Comparison of ENCODE assay signal across 22 cellular contexts in genomic region chr14:24721772-24722171, GRCh38.
DNase-seq lines count a peak whose midpoint lies in the region; ATAC-seq, FAIRE-seq and TF ChIP-seq lines count a peak whose summit lies in the region.
"Had no signal": no experiment of that assay in that cellular context is flagged by ENCODE, and none has a peak within 500 bp of the region (broad histone marks: within the 10 kb centered on the region; RNA-seq: fewer than 3 reads in every experiment).

No MANE protein-coding gene starts in this region.

- TF ChIP-seq EP300 in K562 (IDR thresholded peaks at IDR 0.05; ENCODE audit: low read length) = no peak

- H3F3A ChIP-seq in smooth muscle cell (ENCODE audit: low read depth) = no peaks in the 10 kb centered on the region

- H3K79me2 ChIP-seq in K562 (ENCODE audit: control insufficient read depth, insufficient read depth, low read length) (no peaks in the 10 kb centered on the region), smooth muscle cell (ENCODE audit: low read depth) (no peaks in the 10 kb centered on the region)

- H2AFZ ChIP-seq in K562 (ENCODE audit: low read depth, low read length) = no peak overlapping the region
- no peak overlapping the region for H2AFZ ChIP-seq in smooth muscle cell (ENCODE audit: low read depth)

- H3K4me2 ChIP-seq in K562 (ENCODE audit: insufficient read depth, low read length) (no peak overlapping the region), smooth muscle cell (peak overlapping the region; percentile 29)

- H3K4me3 ChIP-seq in K562 (no peak overlapping the region), fibroblast of mammary gland (ENCODE audit: control insufficient read depth, low read depth, low read length) (no peak overlapping the region), smooth muscle cell (no peak overlapping the region)

- H3K9ac ChIP-seq in K562 (ENCODE audit: insufficient read depth in 1 of 2, low read depth in 2 of 2, low read length in 2 of 2) (no peak overlapping the region), smooth muscle cell (ENCODE audit: low read depth) (no peak overlapping the region)

- H3K27ac ChIP-seq in K562 (ENCODE audit: extremely low read depth, low read depth, low read length) (no peak overlapping the region), smooth muscle cell (ENCODE audit: low read depth) (no peak overlapping the region)

- H3K27ac Mint-ChIP-seq in stimulated activated naive CD8-positive, alpha-beta T cell treated with anti-CD3 and anti-CD28 coated beads, Interleukin-15, amount 100 ng/mL, for 72 hours = no peak overlapping the region
- H3K27ac Mint-ChIP-seq: CD4-positive, CD25-positive, alpha-beta regulatory T cell; IgD-negative memory B cell had no signal

- no peak overlapping the region for H3K4me3 Mint-ChIP-seq in stimulated activated naive CD8-positive, alpha-beta T cell treated with anti-CD3 and anti-CD28 coated beads, Interleukin-15, amount 100 ng/mL, for 72 hours
- H3K4me3 Mint-ChIP-seq: CD4-positive, CD25-positive, alpha-beta regulatory T cell; IgD-negative memory B cell had no signal

- ATAC-seq in K562 = no peak
- ATAC-seq in HG03280 (IDR thresholded peaks at IDR 0.05; ENCODE audit: unreplicated experiment) = no peak
- no peak for ATAC-seq in stimulated activated naive CD8-positive, alpha-beta T cell treated with anti-CD3 and anti-CD28 coated beads, Interleukin-15, amount 100 ng/mL, for 72 hours
- ATAC-seq: Panc1, SK-N-SH treated with all-trans-retinoic acid at 6 μM for 48 hours had no signal

- H3K9me1 ChIP-seq in K562 (ENCODE audit: control insufficient read depth, insufficient read depth, low read length) = no peaks in the 10 kb centered on the region

- peaks cover 29% of the 10 kb centered on the region for H3K27me3 Mint-ChIP-seq in stimulated activated naive CD8-positive, alpha-beta T cell treated with anti-CD3 and anti-CD28 coated beads, Interleukin-15, amount 100 ng/mL, for 72 hours

- intact Hi-C loops in K562 (cut with micrococcal nuclease) = no loop called here

- TF ChIP-seq CTCF in K562 (IDR thresholded peaks at IDR 0.05 in 2 of 3, conservative IDR thresholded peaks at IDR 0.05 in 1 of 3; ENCODE audit: insufficient read depth in 2 of 3, low read depth in 1 of 3, low read length in 3 of 3) = no peak
- no peak for TF ChIP-seq CTCF in fibroblast of mammary gland (conservative IDR thresholded peaks at IDR 0.05; ENCODE audit: control insufficient read depth, insufficient read depth, low read depth, low read length)
- TF ChIP-seq CTCF in smooth muscle cell (IDR thresholded peaks at IDR 0.05; ENCODE audit: borderline replicate concordance, insufficient read depth, poor library complexity, severe bottlenecking) = no peak

- H3K9me3 Mint-ChIP-seq in stimulated activated naive CD8-positive, alpha-beta T cell treated with anti-CD3 and anti-CD28 coated beads, Interleukin-15, amount 100 ng/mL, for 72 hours = no peaks in the 10 kb centered on the region
- H3K9me3 Mint-ChIP-seq: IgD-negative memory B cell had no signal

- in situ Hi-C loops in K562 (cut with MboI) = no loop called here

- TF ChIP-seq RAD21 in K562 (CRISPR knock-in tag; conservative IDR thresholded peaks at IDR 0.05 in 1 of 2, IDR thresholded peaks at IDR 0.05 in 1 of 2) = no peak

- DNase-seq in NCI-H226 = peak; percentile 1
- DNase-seq in K562 (ENCODE audit: extremely low read depth in 1 of 4, low spot score in 3 of 4) = no peak
- peak; percentile 28 for DNase-seq in fibroblast of mammary gland (ENCODE audit: low read depth)
- DNase-seq in smooth muscle cell (lab: John Stamatoyannopoulos, UW; ENCODE audit: unreplicated experiment) = no peak
- DNase-seq in LoVo (ENCODE audit: low spot score) = no peak
- DNase-seq in stimulated activated naive CD8-positive, alpha-beta T cell treated with anti-CD3 and anti-CD28 coated beads, Interleukin-15, amount 100 ng/mL, for 72 hours = no peak
- DNase-seq: CD4-positive, CD25-positive, alpha-beta regulatory T cell; EL; GF-D8; HCEC 1CT; Kasumi-1; NCI-H1092 treated with DMSO at 0.1 percent for 48 hours; NCI-H1436 treated with DMSO at 0.1 percent for 48 hours; NCI-H2029; NCI-H2227 treated with DMSO at 0.1 percent for 48 hours; NCI-H510A treated with DMSO at 0.1 percent for 48 hours; NCI-H748 treated with DMSO at 0.1 percent for 48 hours; SIG-M5 had no signal

- H3K36me3 ChIP-seq in K562 (ENCODE audit: control insufficient read depth, insufficient read depth, low read length) (no peaks in the 10 kb centered on the region), smooth muscle cell (ENCODE audit: low read depth) (no peaks in the 10 kb centered on the region)

- no peaks in the 10 kb centered on the region for H3K4me1 Mint-ChIP-seq in stimulated activated naive CD8-positive, alpha-beta T cell treated with anti-CD3 and anti-CD28 coated beads, Interleukin-15, amount 100 ng/mL, for 72 hours
- H3K4me1 Mint-ChIP-seq: CD4-positive, CD25-positive, alpha-beta regulatory T cell; IgD-negative memory B cell had no signal

- H3K27me3 ChIP-seq in K562 (ENCODE audit: control insufficient read depth in 2 of 2, insufficient read depth in 2 of 2, low read length in 2 of 2) (no peaks in the 10 kb centered on the region), smooth muscle cell (ENCODE audit: low read depth) (peaks cover 22% of the 10 kb centered on the region)

- CTCF ChIA-PET in K562 (lab: Yijun Ruan, JAX; ENCODE audit: low intra/inter-chr PET ratio) = no interaction called here

- POLR2A ChIA-PET in K562 (lab: Yijun Ruan, JAX) = no interaction called here

- FAIRE-seq in K562 (lab: Jason Lieb, UNC) = no peak

- no peaks in the 10 kb centered on the region for H3K9me3 ChIP-seq in K562 (replicated peaks; ENCODE audit: control insufficient read depth, insufficient read depth, low read depth, low read length)
- no peaks in the 10 kb centered on the region for H3K9me3 ChIP-seq in smooth muscle cell (replicated peaks; ENCODE audit: low read depth)

- BruUV-seq in K562 (replicated peaks; lab: Mats Ljungman, UMichigan) = no TSS peak

- H4K20me1 ChIP-seq in K562 (replicated peaks; ENCODE audit: control insufficient read depth, insufficient read depth, low read length) (no peaks in the 10 kb centered on the region), smooth muscle cell (ENCODE audit: low read depth) (no peaks in the 10 kb centered on the region)

- WGBS in K562 (ENCODE audit: insufficient coverage, low coverage, missing lambda C conversion rate) = 0% methylated on average over 2 of the region's 3 CpGs
- WGBS in smooth muscle cell (ENCODE audit: low lambda C conversion rate) = 28% methylated on average over 3 of the region's 3 CpGs

- no peak for TF ChIP-seq POLR2A in K562 (conservative IDR thresholded peaks at IDR 0.05)

- H3K4me1 ChIP-seq in K562 (replicated peaks in 1 of 2; ENCODE audit: control insufficient read depth in 2 of 2, insufficient read depth in 2 of 2, low read length in 2 of 2) (no peaks in the 10 kb centered on the region), smooth muscle cell (ENCODE audit: low read depth) (no peaks in the 10 kb centered on the region)

TF ChIP-seq in K562, 482 proteins besides CTCF, POLR2A, EP300 and RAD21:
- TF ChIP-seq CEBPB (tag; IDR thresholded peaks at IDR 0.05) = peak; percentile 66
- TF ChIP-seq ZNF146 (CRISPR knock-in tag; IDR thresholded peaks at IDR 0.05; ENCODE audit: unreplicated experiment) = no peak
- TF ChIP-seq STAT6 (CRISPR knock-in tag; IDR thresholded peaks at IDR 0.05) = no peak
- TF ChIP-seq PTTG1 (tag; IDR thresholded peaks at IDR 0.05; ENCODE audit: low read depth) = no peak

Comparison
In these comparisons a context has a peak if more than half of its experiments do, and no peak if none do; other contexts are left out.
1. DNase-seq: peak in NCI-H226 (single experiment) and fibroblast of mammary gland (single experiment); none in K562 (0 of 4), smooth muscle cell (single experiment), LoVo (single experiment) and stimulated activated naive CD8-positive, alpha-beta T cell treated with anti-CD3 and anti-CD28 coated beads, Interleukin-15, amount 100 ng/mL, for 72 hours (0 of 2).